ENCODE assay signal across 1 cellular context in the genomic region with DNA sequence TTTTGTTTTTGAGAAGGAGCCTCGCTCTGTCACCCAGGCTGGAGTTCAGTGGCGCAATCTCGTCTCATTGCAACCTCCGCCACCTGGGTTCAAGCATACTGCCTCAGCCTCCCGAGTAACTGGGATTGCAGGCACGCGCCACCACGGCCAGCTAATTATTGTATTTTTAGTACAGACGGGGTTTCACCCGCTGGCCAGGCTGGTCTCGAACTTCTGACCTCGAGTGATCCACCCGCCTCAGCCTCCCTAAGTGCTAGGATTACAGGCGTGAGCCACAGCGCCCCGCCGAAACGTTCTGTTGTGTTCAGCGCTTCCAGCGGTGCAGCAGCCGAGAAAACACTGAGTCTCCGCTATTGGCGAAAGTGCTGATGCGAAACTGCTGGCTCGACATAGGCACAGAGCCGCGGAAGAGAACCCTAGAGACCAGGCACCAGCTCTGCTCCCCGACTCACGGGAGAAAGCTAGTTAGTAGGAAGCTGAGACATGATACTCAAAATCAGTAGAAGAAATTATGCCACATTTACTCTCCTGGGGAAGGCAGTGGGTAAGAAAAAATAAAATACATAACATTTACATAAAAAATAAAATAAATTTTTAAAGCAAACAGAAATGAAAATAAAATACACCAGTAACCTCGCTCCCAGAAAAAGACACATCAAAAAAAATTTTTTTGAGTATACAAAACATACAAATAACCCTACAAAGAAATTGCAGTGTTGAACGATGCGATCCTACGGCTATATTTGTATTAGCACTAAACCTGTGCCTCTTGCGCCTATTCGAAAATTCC.
A peak's percentile ranks its signal among the peaks of the same experiment; 100 is the strongest.
TF ChIP-seq lines count a peak whose summit lies in the region.

No MANE protein-coding gene starts in this region.

TF ChIP-seq in HEK293, 187 proteins besides CTCF, POLR2A, EP300 and RAD21 (continued from another document and continues in another):
- TF ChIP-seq ZBTB21 (tag by site-specific recombination; IDR thresholded peaks at IDR 0.05) = 0 out of 2 replicates have a peak, but pooled peaks have one; percentile 16
- TF ChIP-seq, protein P1, sequence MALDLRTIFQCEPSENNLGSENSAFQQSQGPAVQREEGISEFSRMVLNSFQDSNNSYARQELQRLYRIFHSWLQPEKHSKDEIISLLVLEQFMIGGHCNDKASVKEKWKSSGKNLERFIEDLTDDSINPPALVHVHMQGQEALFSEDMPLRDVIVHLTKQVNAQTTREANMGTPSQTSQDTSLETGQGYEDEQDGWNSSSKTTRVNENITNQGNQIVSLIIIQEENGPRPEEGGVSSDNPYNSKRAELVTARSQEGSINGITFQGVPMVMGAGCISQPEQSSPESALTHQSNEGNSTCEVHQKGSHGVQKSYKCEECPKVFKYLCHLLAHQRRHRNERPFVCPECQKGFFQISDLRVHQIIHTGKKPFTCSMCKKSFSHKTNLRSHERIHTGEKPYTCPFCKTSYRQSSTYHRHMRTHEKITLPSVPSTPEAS (tag by site-specific recombination; IDR thresholded peaks at IDR 0.05) = peak; percentile 7; the same call in 1 of the 2 replicates
- TF ChIP-seq ZNF768 (tag by site-specific recombination; IDR thresholded peaks at IDR 0.05) = peak; percentile 51; the same call in 1 of the 2 replicates
- TF ChIP-seq ZNF747 (tag by site-specific recombination; IDR thresholded peaks at IDR 0.05) = no peak
- no peak; the same call in 1 of the 2 replicates for TF ChIP-seq MZF1 (tag by site-specific recombination; IDR thresholded peaks at IDR 0.05; ENCODE audit: borderline replicate concordance)
- TF ChIP-seq ZNF140 (tag by site-specific recombination; IDR thresholded peaks at IDR 0.05) = no peak
- no peak for TF ChIP-seq MYNN (tag by site-specific recombination; IDR thresholded peaks at IDR 0.05; ENCODE audit: borderline replicate concordance)
- no peak for TF ChIP-seq HOXC10 (CRISPR knock-in tag; IDR thresholded peaks at IDR 0.05)
- TF ChIP-seq ZNF366 (tag by site-specific recombination; conservative IDR thresholded peaks at IDR 0.05) = no peak
- TF ChIP-seq GLI4 (tag by site-specific recombination; IDR thresholded peaks at IDR 0.05) = peak; percentile 52; the same call in 1 of the 2 replicates
- TF ChIP-seq, protein P2, sequence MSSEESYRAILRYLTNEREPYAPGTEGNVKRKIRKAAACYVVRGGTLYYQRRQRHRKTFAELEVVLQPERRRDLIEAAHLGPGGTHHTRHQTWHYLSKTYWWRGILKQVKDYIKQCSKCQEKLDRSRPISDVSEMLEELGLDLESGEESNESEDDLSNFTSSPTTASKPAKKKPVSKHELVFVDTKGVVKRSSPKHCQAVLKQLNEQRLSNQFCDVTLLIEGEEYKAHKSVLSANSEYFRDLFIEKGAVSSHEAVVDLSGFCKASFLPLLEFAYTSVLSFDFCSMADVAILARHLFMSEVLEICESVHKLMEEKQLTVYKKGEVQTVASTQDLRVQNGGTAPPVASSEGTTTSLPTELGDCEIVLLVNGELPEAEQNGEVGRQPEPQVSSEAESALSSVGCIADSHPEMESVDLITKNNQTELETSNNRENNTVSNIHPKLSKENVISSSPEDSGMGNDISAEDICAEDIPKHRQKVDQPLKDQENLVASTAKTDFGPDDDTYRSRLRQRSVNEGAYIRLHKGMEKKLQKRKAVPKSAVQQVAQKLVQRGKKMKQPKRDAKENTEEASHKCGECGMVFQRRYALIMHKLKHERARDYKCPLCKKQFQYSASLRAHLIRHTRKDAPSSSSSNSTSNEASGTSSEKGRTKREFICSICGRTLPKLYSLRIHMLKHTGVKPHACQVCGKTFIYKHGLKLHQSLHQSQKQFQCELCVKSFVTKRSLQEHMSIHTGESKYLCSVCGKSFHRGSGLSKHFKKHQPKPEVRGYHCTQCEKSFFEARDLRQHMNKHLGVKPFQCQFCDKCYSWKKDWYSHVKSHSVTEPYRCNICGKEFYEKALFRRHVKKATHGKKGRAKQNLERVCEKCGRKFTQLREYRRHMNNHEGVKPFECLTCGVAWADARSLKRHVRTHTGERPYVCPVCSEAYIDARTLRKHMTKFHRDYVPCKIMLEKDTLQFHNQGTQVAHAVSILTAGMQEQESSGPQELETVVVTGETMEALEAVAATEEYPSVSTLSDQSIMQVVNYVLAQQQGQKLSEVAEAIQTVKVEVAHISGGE (tag by site-specific recombination; conservative IDR thresholded peaks at IDR 0.05; ENCODE audit: low read depth) = 0 out of 2 replicates have a peak, but pooled peaks have one; percentile 36
- TF ChIP-seq, protein P3, sequence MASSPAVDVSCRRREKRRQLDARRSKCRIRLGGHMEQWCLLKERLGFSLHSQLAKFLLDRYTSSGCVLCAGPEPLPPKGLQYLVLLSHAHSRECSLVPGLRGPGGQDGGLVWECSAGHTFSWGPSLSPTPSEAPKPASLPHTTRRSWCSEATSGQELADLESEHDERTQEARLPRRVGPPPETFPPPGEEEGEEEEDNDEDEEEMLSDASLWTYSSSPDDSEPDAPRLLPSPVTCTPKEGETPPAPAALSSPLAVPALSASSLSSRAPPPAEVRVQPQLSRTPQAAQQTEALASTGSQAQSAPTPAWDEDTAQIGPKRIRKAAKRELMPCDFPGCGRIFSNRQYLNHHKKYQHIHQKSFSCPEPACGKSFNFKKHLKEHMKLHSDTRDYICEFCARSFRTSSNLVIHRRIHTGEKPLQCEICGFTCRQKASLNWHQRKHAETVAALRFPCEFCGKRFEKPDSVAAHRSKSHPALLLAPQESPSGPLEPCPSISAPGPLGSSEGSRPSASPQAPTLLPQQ (tag by site-specific recombination; IDR thresholded peaks at IDR 0.05) = peak; percentile 54; the same call in 1 of the 2 replicates
- TF ChIP-seq ZNF221 (tag by site-specific recombination; IDR thresholded peaks at IDR 0.05; ENCODE audit: borderline replicate concordance) = no peak
- peak; percentile 62 for TF ChIP-seq ZBTB20 (tag by site-specific recombination; IDR thresholded peaks at IDR 0.05)
- TF ChIP-seq ZNF133 (tag by site-specific recombination; IDR thresholded peaks at IDR 0.05) = no peak
- TF ChIP-seq ZNF660 (tag by site-specific recombination; IDR thresholded peaks at IDR 0.05) = peak; percentile 68; the same call in 1 of the 2 replicates
- TF ChIP-seq, protein P4, sequence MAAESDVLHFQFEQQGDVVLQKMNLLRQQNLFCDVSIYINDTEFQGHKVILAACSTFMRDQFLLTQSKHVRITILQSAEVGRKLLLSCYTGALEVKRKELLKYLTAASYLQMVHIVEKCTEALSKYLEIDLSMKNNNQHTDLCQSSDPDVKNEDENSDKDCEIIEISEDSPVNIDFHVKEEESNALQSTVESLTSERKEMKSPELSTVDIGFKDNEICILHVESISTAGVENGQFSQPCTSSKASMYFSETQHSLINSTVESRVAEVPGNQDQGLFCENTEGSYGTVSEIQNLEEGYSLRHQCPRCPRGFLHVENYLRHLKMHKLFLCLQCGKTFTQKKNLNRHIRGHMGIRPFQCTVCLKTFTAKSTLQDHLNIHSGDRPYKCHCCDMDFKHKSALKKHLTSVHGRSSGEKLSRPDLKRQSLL (tag by site-specific recombination; IDR thresholded peaks at IDR 0.05) = peak; percentile 87
- TF ChIP-seq, protein P5, sequence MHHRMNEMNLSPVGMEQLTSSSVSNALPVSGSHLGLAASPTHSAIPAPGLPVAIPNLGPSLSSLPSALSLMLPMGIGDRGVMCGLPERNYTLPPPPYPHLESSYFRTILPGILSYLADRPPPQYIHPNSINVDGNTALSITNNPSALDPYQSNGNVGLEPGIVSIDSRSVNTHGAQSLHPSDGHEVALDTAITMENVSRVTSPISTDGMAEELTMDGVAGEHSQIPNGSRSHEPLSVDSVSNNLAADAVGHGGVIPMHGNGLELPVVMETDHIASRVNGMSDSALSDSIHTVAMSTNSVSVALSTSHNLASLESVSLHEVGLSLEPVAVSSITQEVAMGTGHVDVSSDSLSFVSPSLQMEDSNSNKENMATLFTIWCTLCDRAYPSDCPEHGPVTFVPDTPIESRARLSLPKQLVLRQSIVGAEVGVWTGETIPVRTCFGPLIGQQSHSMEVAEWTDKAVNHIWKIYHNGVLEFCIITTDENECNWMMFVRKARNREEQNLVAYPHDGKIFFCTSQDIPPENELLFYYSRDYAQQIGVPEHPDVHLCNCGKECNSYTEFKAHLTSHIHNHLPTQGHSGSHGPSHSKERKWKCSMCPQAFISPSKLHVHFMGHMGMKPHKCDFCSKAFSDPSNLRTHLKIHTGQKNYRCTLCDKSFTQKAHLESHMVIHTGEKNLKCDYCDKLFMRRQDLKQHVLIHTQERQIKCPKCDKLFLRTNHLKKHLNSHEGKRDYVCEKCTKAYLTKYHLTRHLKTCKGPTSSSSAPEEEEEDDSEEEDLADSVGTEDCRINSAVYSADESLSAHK (tag by site-specific recombination; IDR thresholded peaks at IDR 0.05) = peak; percentile 74
- TF ChIP-seq SALL2 (tag by site-specific recombination; IDR thresholded peaks at IDR 0.05; ENCODE audit: borderline replicate concordance) = no peak
- TF ChIP-seq ZNF2 (tag by site-specific recombination; IDR thresholded peaks at IDR 0.05) = peak; percentile 86
- peak; percentile 81 for TF ChIP-seq SP7 (tag by site-specific recombination; IDR thresholded peaks at IDR 0.05)
- 0 out of 2 replicates have a peak, but pooled peaks have one; percentile 41 for TF ChIP-seq ZNF76 (tag by site-specific recombination; IDR thresholded peaks at IDR 0.05; ENCODE audit: borderline replicate concordance, low read depth)
- peak; percentile 65; the same call in 1 of the 2 replicates for TF ChIP-seq ZNF629 (tag by site-specific recombination; IDR thresholded peaks at IDR 0.05)
- no peak for TF ChIP-seq ZNF777 (tag by site-specific recombination; IDR thresholded peaks at IDR 0.05; ENCODE audit: borderline replicate concordance)
- peak; percentile 70 for TF ChIP-seq ZNF561 (tag by site-specific recombination; IDR thresholded peaks at IDR 0.05; ENCODE audit: borderline replicate concordance)
- TF ChIP-seq ZNF837 (tag by site-specific recombination; IDR thresholded peaks at IDR 0.05) = peak; percentile 44; the same call in 1 of the 2 replicates
- TF ChIP-seq ZSCAN5A (tag by site-specific recombination; IDR thresholded peaks at IDR 0.05) = 0 out of 2 replicates have a peak, but pooled peaks have one; percentile 31
- TF ChIP-seq, protein P6, sequence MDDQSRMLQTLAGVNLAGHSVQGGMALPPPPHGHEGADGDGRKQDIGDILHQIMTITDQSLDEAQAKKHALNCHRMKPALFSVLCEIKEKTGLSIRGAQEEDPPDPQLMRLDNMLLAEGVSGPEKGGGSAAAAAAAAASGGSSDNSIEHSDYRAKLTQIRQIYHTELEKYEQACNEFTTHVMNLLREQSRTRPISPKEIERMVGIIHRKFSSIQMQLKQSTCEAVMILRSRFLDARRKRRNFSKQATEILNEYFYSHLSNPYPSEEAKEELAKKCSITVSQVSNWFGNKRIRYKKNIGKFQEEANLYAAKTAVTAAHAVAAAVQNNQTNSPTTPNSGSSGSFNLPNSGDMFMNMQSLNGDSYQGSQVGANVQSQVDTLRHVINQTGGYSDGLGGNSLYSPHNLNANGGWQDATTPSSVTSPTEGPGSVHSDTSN (CRISPR knock-in tag; IDR thresholded peaks at IDR 0.05) = 0 out of 2 replicates have a peak, but pooled peaks have one; percentile 16
- peak; percentile 74; the same call in 1 of the 2 replicates for TF ChIP-seq ZNF501 (tag by site-specific recombination; IDR thresholded peaks at IDR 0.05)
- peak; percentile 60 for TF ChIP-seq ZNF843 (tag by site-specific recombination; IDR thresholded peaks at IDR 0.05)
- no peak for TF ChIP-seq PRDM2 (tag by site-specific recombination; IDR thresholded peaks at IDR 0.05; ENCODE audit: borderline replicate concordance)
- TF ChIP-seq ZFP69B (tag by site-specific recombination; IDR thresholded peaks at IDR 0.05) = 0 out of 2 replicates have a peak, but pooled peaks have one; percentile 32
- TF ChIP-seq SCRT2 (tag by site-specific recombination; IDR thresholded peaks at IDR 0.05) = 0 out of 2 replicates have a peak, but pooled peaks have one; percentile 8
